1 cellular context compared by ENCODE assay signal in the genomic region with DNA sequence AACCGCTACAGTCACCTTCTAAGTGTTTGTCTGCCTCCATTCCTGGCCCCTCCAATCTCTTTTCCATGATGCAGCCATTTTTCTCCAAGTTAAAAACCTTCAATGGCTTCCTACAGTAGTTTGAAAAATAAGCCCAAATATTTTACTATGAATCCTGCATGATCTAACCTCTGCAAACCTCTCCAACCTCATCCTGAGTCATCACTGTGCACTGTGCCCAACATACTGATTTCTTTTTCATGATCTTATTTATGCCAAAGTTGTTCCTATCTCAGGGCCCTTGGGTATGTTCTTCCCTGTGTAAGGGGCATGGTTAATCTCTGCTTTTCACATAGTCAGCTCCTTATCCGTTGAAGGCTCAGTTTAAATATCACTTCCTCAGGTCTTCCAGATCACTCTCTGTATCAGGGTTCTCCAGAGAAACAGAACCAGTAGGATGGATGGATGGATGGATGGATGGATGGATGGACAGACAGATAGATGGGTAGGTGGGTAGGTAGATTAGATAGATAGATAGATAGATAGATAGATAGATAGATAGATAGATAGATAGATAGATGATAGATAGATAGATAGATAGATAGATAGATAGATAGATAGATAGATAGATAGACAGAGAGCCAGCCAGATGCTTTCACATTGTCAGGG.
TF ChIP-seq lines count a peak whose summit lies in the region.

No MANE protein-coding gene starts in this region.

TF ChIP-seq in HEK293, 187 proteins besides CTCF, POLR2A, EP300 and RAD21 (continued from another document):
- TF ChIP-seq ZNF366 (tag by site-specific recombination; conservative IDR thresholded peaks at IDR 0.05) (peak; percentile 71; the same call in 1 of the 2 replicates), MEIS1 (CRISPR knock-in tag; IDR thresholded peaks at IDR 0.05; ENCODE audit: borderline replicate concordance) (no peak), ZNF23 (tag by site-specific recombination; IDR thresholded peaks at IDR 0.05; ENCODE audit: borderline replicate concordance) (no peak), YY1 (tag by site-specific recombination; IDR thresholded peaks at IDR 0.05) (no peak), RBAK (tag by site-specific recombination; IDR thresholded peaks at IDR 0.05) (no peak), ZNF747 (tag by site-specific recombination; IDR thresholded peaks at IDR 0.05) (no peak)
